ENCODE assay signal across 13 cellular contexts in the genomic region with DNA sequence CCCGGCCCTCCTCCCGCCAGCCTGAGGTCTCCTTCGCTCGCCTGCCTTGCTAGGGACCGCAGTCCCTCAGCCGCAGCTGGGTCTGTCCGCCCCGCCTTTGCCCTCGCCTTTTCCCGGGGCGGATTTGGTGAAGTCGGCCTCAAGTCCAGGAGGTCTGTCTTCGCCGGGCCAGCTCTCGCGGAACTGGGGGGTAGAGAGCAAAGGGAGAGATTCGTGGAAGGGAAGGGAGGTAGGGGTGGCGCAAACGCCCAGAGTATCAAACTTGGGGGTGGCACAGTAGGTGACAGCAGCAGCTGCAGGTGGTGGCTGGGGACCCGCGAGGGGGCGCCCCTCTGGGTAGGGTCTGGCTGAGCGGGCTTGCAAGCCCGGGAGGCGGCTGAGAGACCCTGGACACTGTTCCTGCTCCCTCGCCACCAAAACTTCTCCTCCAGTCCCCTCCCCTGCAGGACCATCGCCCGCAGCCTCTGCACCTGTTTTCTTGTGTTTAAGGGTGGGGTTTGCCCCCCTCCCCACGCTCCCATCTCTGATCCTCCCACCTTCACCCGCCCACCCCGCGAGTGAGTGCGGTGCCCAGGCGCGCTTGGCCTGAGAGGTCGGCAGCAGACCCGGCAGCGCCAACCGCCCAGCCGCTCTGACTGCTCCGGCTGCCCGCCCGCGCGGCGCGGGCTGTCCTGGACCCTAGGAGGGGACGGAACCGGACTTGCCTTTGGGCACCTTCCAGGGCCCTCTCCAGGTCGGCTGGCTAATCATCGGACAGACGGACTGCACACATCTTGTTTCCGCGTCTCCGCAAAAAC. TPM values are rescaled to one million over a fixed set of nuclear protein-coding genes. Genes with fewer than 3 reads are reported as not detected.
DNase-seq lines count a peak whose midpoint lies in the region; TF ChIP-seq lines count a peak whose summit lies in the region.
"Had no signal": no experiment of that assay in that cellular context is flagged by ENCODE, and none has a peak within 500 bp of the region (broad histone marks: within the 10 kb centered on the region; RNA-seq: fewer than 3 reads in every experiment).

Gene NPY2R (plus strand): TSS at position 379 of the 797 bp plus-strand sequence. CDS start 5,304 bp downstream, outside the sequence.

- WGBS in iPS DF 6.9 (ENCODE audit: insufficient coverage, insufficient read length), result no CpG with 5 or more reads among the region's 55 CpGs
- 3% methylated on average over 54 of the region's 55 CpGs for WGBS in prostate gland

- TF ChIP-seq CTCF in VCaP (conservative IDR thresholded peaks at IDR 0.05), result peak; percentile 52
- TF ChIP-seq CTCF in prostate gland (IDR thresholded peaks at IDR 0.05), result no peak

- H3K27me3 ChIP-seq in iPS DF 6.9 (ENCODE audit: control insufficient read depth, insufficient read depth, low read length) (peaks cover 7% of the 10 kb centered on the region; the same call in 1 of the 2 replicates), prostate gland (replicated peaks; ENCODE audit: insufficient read depth) (peaks cover 6% of the 10 kb centered on the region)

- H3K4me3 ChIP-seq in iPS DF 6.9 (ENCODE audit: low read length), result peak within 1 kb of the TSS; percentile 28
- H3K4me3 ChIP-seq in prostate gland, result peak within 1 kb of the TSS in 1 of 2 donors; percentile 22

- H3K4me1 ChIP-seq in iPS DF 6.9 (ENCODE audit: control insufficient read depth, insufficient read depth, low read length), result no peaks in the 10 kb centered on the region; the same call in 1 of the 2 replicates
- H3K4me1 ChIP-seq in prostate gland (replicated peaks), result no peaks in the 10 kb centered on the region

- H3K36me3 ChIP-seq in iPS DF 6.9 (ENCODE audit: control insufficient read depth, insufficient read depth, low read length), result no peaks in the 10 kb centered on the region
- no peaks in the 10 kb centered on the region for H3K36me3 ChIP-seq in prostate gland

- H3K27ac ChIP-seq in VCaP (peak within 1 kb of the TSS; percentile 63), iPS DF 6.9 (ENCODE audit: low read length) (no peak within 1 kb of the TSS), prostate gland (no peak within 1 kb of the TSS)

- no peak for TF ChIP-seq POLR2A in prostate gland (IDR thresholded peaks at IDR 0.05)

- DNase-seq in DMS53 (lab: John Stamatoyannopoulos, UW) (peak; percentile 48), iPS DF 6.9 (ENCODE audit: low read depth, low spot score) (no peak), posterior cingulate gyrus (peak in 8 of 10 donors; percentile 5 to 92 (median 46)), prostate gland (ENCODE audit: low spot score) (no peak), NCI-H345 (lab: John Stamatoyannopoulos, UW) (no peak), T-helper 2 cell (no peak)
- no peak for DNase-seq in effector CD4-positive, alpha-beta T cell
- DNase-seq: activated T-cell treated with anti-CD3 and anti-CD28 coated beads, Interleukin-2, amount 50 U/mL, for 1 hour; NCI-H526 treated with DMSO at 0.1 percent for 48 hours; T-helper 9 cell had no signal

- no peaks in the 10 kb centered on the region for H3K9me3 ChIP-seq in iPS DF 6.9 (ENCODE audit: control insufficient read depth, insufficient read depth, low read length)
- no peaks in the 10 kb centered on the region for H3K9me3 ChIP-seq in prostate gland

- intact Hi-C loops in posterior cingulate gyrus (cut with DNase I) (no loop called here), prostate gland (cut with DNase I) (no loop called here)

RNA-seq across cellular contexts. Expression of gene NPY2R, which starts in this region (rescaled TPM):
- total RNA-seq in prostate gland, result 1 to 10 TPM in 1 of 2 donors, not detected in 1; 2.6 TPM
- total RNA-seq: dermis microvascular lymphatic vessel endothelial cell, mononuclear cell had no signal

Comparison
In these comparisons a context has a peak if more than half of its experiments do, and no peak if none do; other contexts are left out.
1. DNase-seq: peak in DMS53 (single experiment) and posterior cingulate gyrus (8 of 10); none in iPS DF 6.9 (single experiment), prostate gland (single experiment), effector CD4-positive, alpha-beta T cell (single experiment), NCI-H345 (single experiment) and T-helper 2 cell (0 of 5).